24 cellular contexts compared by ENCODE assay signal in genomic region chr7:28243861-28244260, GRCh38.
"Had no signal": no experiment of that assay in that cellular context is flagged by ENCODE, and none has a peak within 500 bp of the region (broad histone marks: within the 10 kb centered on the region; RNA-seq: fewer than 3 reads in every experiment).

No MANE protein-coding gene starts in this region.

- H3K27me3 ChIP-seq: MG63 had no signal

- FAIRE-seq: HepG2 had no signal

- H3K36me3 ChIP-seq: MG63 had no signal

- H3K9me3 ChIP-seq: MG63, SK-N-SH had no signal

- DNase-seq: IMR-90, Karpas-422, KG1, MG63, NCI-H1092, NCI-H1105 treated with DMSO at 0.1 percent for 48 hours, NCI-H1417 treated with DMSO at 0.1 percent for 48 hours, NCI-H146, NCI-H1694 treated with DMSO at 0.1 percent for 48 hours, NCI-H1930, NCI-H2081 treated with DMSO at 0.1 percent for 48 hours, NCI-H2171, NCI-H226, NCI-H446, NCI-H510A, NCI-H524 treated with DMSO at 0.1 percent for 48 hours, NCI-H69, NCI-H774, SHP77, SK-N-SH, SW 1271, T-cell had no signal

- H3K4me3 ChIP-seq: MG63 had no signal

- H3K27ac ChIP-seq: RWPE1 had no signal

- ATAC-seq: HepG2, T-cell had no signal
